ENCODE assay signal across 8 cellular contexts in the genomic region with DNA sequence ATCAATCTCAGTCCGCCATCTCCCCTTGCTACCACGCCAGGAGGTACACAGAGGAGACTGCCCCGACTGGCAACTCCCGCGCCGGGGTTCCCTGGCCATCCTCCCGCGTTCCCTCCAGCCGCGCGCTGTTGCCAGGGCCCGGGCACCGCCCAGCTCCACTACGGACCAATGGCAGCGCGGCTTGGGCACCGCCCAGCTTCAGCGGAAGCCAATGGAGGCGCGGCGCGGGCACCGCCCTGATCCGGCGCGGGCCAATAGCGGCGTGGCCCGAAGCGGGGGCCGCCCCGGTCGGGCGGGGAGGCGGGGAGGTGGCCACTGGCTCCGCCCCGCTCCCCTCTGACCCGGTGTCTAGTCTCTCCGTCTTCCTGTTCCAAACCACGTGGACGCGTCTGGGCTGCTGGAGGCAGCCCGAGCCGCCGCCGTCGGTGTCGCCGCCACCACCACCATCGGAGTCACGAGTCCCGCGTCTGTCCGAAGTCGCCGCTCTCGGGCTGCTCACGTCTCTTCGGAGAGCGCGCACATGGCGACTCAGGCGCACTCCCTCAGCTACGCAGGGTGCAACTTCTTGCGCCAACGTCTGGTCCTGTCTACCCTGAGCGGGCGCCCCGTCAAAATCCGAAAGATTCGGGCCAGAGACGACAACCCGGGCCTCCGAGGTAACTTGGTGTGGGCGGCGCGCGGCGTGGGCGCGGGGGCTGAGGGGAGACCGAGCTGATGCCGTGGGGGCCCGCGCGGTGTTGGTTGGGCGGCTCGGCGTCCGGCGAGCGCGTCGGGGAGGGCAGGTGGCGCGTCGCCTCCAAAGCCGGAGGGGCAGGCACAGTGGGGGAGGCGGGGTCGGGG. TPM values are rescaled to one million over a fixed set of nuclear protein-coding genes. Genes with fewer than 3 reads are reported as not detected.
DNase-seq lines count a peak whose midpoint lies in the region; ATAC-seq and TF ChIP-seq lines count a peak whose summit lies in the region.

TSS of gene RCL1 (plus strand) at position 373 of the 840 bp plus-strand sequence. CDS start at position 521, 148 bp downstream.

- H4K20me1 ChIP-seq in SK-N-SH (ENCODE audit: insufficient read depth) = 0 out of 2 replicates have a peak, but pooled peaks cover 6% of the 10 kb centered on the region

- H3K4me1 ChIP-seq in SK-N-SH (ENCODE audit: control insufficient read depth in 1 of 2, insufficient read depth in 2 of 2, low read depth in 1 of 2, low read length in 1 of 2) = peaks cover 0 to 7% of the 10 kb centered on the region in 2 experiments; a peak in 2 of 4 replicates

- CTCF ChIA-PET in SK-N-SH (lab: Yijun Ruan, JAX) = interaction anchor here (0.6 to 4.4 kb wide), 8 partner anchors 30 to 657 kb away, joined by 3 to 25 read pairs (median 3); partner anchors contain the start of genes CD274 and CDC37L1

- H2AFZ ChIP-seq in SK-N-SH (ENCODE audit: low read depth) = peak within 1 kb of the TSS; percentile 95

- H3K9me2 ChIP-seq in SK-N-SH = no peaks in the 10 kb centered on the region

- H3K4me1 Mint-ChIP-seq in activated naive CD4-positive, alpha-beta T cell treated with anti-CD3 and anti-CD28 coated beads, Interleukin-2, amount 50 U/mL, for 24 hours = peaks cover 51% of the 10 kb centered on the region

- H3K27me3 Mint-ChIP-seq in activated naive CD4-positive, alpha-beta T cell treated with anti-CD3 and anti-CD28 coated beads, Interleukin-2, amount 50 U/mL, for 24 hours = no peaks in the 10 kb centered on the region

- peak within 1 kb of the TSS; percentile 78 to 89 for H3K4me3 ChIP-seq in SK-N-SH (ENCODE audit: low read depth in 2 of 2, low read length in 1 of 2)

- H3K36me3 ChIP-seq in SK-N-SH (replicated peaks in 1 of 2; ENCODE audit: control insufficient read depth in 1 of 2, insufficient read depth in 2 of 2, low read length in 1 of 2) = no peaks in the 10 kb centered on the region

- H3K4me3 Mint-ChIP-seq in activated naive CD4-positive, alpha-beta T cell treated with anti-CD3 and anti-CD28 coated beads, Interleukin-2, amount 50 U/mL, for 24 hours = peak within 1 kb of the TSS; percentile 91

- POLR2A ChIA-PET in SK-N-SH (lab: Yijun Ruan, JAX) = interaction anchor here (0.7 to 1.4 kb wide), 5 partner anchors 23 to 192 kb away, joined by 3 to 7 read pairs (median 3); partner anchors contain the start of gene JAK2

- DNase-seq in GM04504 (ENCODE audit: low read depth) (peak; percentile 87), NCI-H1048 (lab: John Stamatoyannopoulos, UW) (peak; percentile 92), SK-N-SH (peak; percentile 98), glomerular endothelial cell (ENCODE audit: extremely low read depth, low read depth, low spot score) (no peak), occipital lobe (lab: John Stamatoyannopoulos, UW) (peak; percentile 97)

- no peaks in the 10 kb centered on the region for H3K9me3 Mint-ChIP-seq in activated naive CD4-positive, alpha-beta T cell treated with anti-CD3 and anti-CD28 coated beads, Interleukin-2, amount 50 U/mL, for 24 hours

- WGBS in SK-N-SH (ENCODE audit: low lambda C conversion rate) = under 1% methylated on average over 55 of the region's 100 CpGs

- H3K27ac Mint-ChIP-seq in activated naive CD4-positive, alpha-beta T cell treated with anti-CD3 and anti-CD28 coated beads, Interleukin-2, amount 50 U/mL, for 24 hours = peak within 1 kb of the TSS; percentile 97

- peaks cover 5% of the 10 kb centered on the region for H3F3A ChIP-seq in SK-N-SH (replicated peaks; ENCODE audit: insufficient read depth)

- peaks cover 10% of the 10 kb centered on the region for H3K36me3 Mint-ChIP-seq in activated naive CD4-positive, alpha-beta T cell treated with anti-CD3 and anti-CD28 coated beads, Interleukin-2, amount 50 U/mL, for 24 hours

- peak; percentile 98 for ATAC-seq in HG02571 (IDR thresholded peaks at IDR 0.05; ENCODE audit: unreplicated experiment)

- peak within 1 kb of the TSS; percentile 74 to 88 for H3K27ac ChIP-seq in SK-N-SH (ENCODE audit: low read depth in 2 of 2, low read length in 1 of 2)
- peak within 1 kb of the TSS; percentile 69 for H3K27ac ChIP-seq in temporal lobe (ENCODE audit: low read depth, low read length)

- TF ChIP-seq CTCF in SK-N-SH (IDR thresholded peaks at IDR 0.05) = no peak

- no peaks in the 10 kb centered on the region for H3K27me3 ChIP-seq in SK-N-SH (ENCODE audit: insufficient read depth)

- H3K9ac ChIP-seq in SK-N-SH = peak within 1 kb of the TSS; percentile 72

- no peaks in the 10 kb centered on the region for H3K9me3 ChIP-seq in SK-N-SH

- peaks cover 48% of the 10 kb centered on the region for H3K79me2 ChIP-seq in SK-N-SH (ENCODE audit: insufficient read depth)

- peak in 1 of 2 experiments; percentile 57; a peak in 1 of 4 replicates for TF ChIP-seq EP300 in SK-N-SH (IDR thresholded peaks at IDR 0.05; ENCODE audit: borderline replicate concordance in 1 of 2, low read depth in 1 of 2, low read length in 1 of 2)

- H3K4me2 ChIP-seq in SK-N-SH = peak within 1 kb of the TSS; percentile 90

- TF ChIP-seq RAD21 in SK-N-SH (IDR thresholded peaks at IDR 0.05; ENCODE audit: low read length) = no peak; the same call in 1 of the 2 replicates

TF ChIP-seq in SK-N-SH, 30 proteins besides CTCF, POLR2A, EP300 and RAD21 (continues in another document):
- TF ChIP-seq ELF1 (IDR thresholded peaks at IDR 0.05) = no peak; the same call in 1 of the 2 replicates
- TF ChIP-seq POLR2AphosphoS5 (IDR thresholded peaks at IDR 0.05; ENCODE audit: low read depth, low read length) = peak; percentile 11; the same call in 1 of the 2 replicates
- TF ChIP-seq TCF12 (IDR thresholded peaks at IDR 0.05) = no peak
- peak; percentile 95 for TF ChIP-seq RFX5 (IDR thresholded peaks at IDR 0.05; ENCODE audit: low read length)
- TF ChIP-seq SMC3 (IDR thresholded peaks at IDR 0.05; ENCODE audit: low read depth, low read length) = no peak
- peak; percentile 99 for TF ChIP-seq MXI1 (IDR thresholded peaks at IDR 0.05; ENCODE audit: low read depth, low read length)
- peak; percentile 79 for TF ChIP-seq IRF3 (IDR thresholded peaks at IDR 0.05; ENCODE audit: low read depth, low read length)
- TF ChIP-seq, protein P1, sequence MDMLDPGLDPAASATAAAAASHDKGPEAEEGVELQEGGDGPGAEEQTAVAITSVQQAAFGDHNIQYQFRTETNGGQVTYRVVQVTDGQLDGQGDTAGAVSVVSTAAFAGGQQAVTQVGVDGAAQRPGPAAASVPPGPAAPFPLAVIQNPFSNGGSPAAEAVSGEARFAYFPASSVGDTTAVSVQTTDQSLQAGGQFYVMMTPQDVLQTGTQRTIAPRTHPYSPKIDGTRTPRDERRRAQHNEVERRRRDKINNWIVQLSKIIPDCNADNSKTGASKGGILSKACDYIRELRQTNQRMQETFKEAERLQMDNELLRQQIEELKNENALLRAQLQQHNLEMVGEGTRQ (IDR thresholded peaks at IDR 0.05; ENCODE audit: borderline replicate concordance, low read depth, low read length) = no peak
- TF ChIP-seq FOSL2 (IDR thresholded peaks at IDR 0.05; ENCODE audit: borderline replicate concordance, low read depth) = no peak
- TF ChIP-seq YY1 (IDR thresholded peaks at IDR 0.05; ENCODE audit: low read depth) = no peak; the same call in 1 of the 2 replicates
- TF ChIP-seq FOXM1 (IDR thresholded peaks at IDR 0.05; ENCODE audit: low read depth) = no peak
- TF ChIP-seq RXRA (IDR thresholded peaks at IDR 0.05; ENCODE audit: borderline replicate concordance, low read depth) = no peak
- no peak for TF ChIP-seq EZH2phosphoT487 (IDR thresholded peaks at IDR 0.05; ENCODE audit: borderline replicate concordance, low read depth)
- TF ChIP-seq, protein P2, sequence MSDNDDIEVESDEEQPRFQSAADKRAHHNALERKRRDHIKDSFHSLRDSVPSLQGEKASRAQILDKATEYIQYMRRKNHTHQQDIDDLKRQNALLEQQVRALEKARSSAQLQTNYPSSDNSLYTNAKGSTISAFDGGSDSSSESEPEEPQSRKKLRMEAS (IDR thresholded peaks at IDR 0.05; ENCODE audit: low read depth) = peak; percentile 92
- TF ChIP-seq, protein P3, sequence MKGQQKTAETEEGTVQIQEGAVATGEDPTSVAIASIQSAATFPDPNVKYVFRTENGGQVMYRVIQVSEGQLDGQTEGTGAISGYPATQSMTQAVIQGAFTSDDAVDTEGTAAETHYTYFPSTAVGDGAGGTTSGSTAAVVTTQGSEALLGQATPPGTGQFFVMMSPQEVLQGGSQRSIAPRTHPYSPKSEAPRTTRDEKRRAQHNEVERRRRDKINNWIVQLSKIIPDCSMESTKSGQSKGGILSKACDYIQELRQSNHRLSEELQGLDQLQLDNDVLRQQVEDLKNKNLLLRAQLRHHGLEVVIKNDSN (IDR thresholded peaks at IDR 0.05; ENCODE audit: borderline replicate concordance, low read depth) = peak; percentile 61; the same call in 1 of the 2 replicates
- TF ChIP-seq MEF2A (IDR thresholded peaks at IDR 0.05; ENCODE audit: borderline replicate concordance, low read depth) = no peak
- TF ChIP-seq FOXJ3 (CRISPR knock-in tag; IDR thresholded peaks at IDR 0.05) = no peak
- peak; percentile 72 for TF ChIP-seq CHD2 (IDR thresholded peaks at IDR 0.05; ENCODE audit: low read length, partially characterized antibody)

RNA-seq across cellular contexts. Expression of gene RCL1, which starts in this region (rescaled TPM):
- 18.4 and 18.6 TPM in 2 replicates for polyA plus RNA-seq in SK-N-SH (2012; rRNA removed)
- polyA plus RNA-seq in SK-N-SH (2012; cell fraction: cytosol; rRNA removed) = 16.3 and 17.0 TPM in 2 replicates
- 18.0 and 22.4 TPM in 2 replicates for polyA plus RNA-seq in SK-N-SH (2012; cell fraction: nucleus; rRNA removed)
- total RNA-seq in glomerular endothelial cell (10.7 and 18.3 TPM in 2 replicates), occipital lobe (17.8 TPM), temporal lobe (17.5 TPM)
